ENCODE assay signal across 26 cellular contexts in the genomic region with DNA sequence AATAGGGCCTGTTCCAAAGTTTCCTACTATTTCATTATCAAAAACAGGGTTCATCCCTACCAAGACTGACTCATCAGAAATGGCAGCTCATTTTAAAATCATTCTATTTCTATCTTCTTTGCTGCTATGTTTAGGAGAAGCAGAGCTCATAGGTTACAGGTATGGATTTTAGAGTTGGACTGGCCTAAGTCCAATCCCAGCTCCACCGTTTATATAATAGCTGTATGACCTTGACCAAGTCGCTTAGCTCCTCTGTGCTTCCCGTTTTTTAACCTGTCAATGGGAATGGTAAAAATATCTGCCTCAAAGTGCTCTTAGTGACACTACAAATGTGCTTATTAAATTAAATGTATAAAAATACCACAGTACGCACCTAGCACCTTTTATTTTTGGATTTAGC.
"Had no signal": no experiment of that assay in that cellular context is flagged by ENCODE, and none has a peak within 500 bp of the region (broad histone marks: within the 10 kb centered on the region; RNA-seq: fewer than 3 reads in every experiment).

No MANE protein-coding gene starts in this region.

- H3K27me3 ChIP-seq: hepatocyte, ovary, stomach, testis, thyroid gland, transverse colon, upper lobe of left lung, vagina had no signal

- ATAC-seq: left lobe of liver; mucosa of descending colon; naive thymus-derived CD4-positive, alpha-beta T cell; natural killer cell treated with Interleukin-12 subunit alpha and Interleukin-12 subunit beta and Interleukin-15 and Interleukin-18, amount 100 ng/mL, for 72 hours; sciatic nerve; stimulated activated naive B cell treated with anti-CD40 and anti-IgM and Interleukin-4, amounts not matched to agents 10 μg/mL and 1 μg/mL and 100 μg/mL, for 72 hours; stimulated activated naive CD8-positive, alpha-beta T cell treated with anti-CD3 and anti-CD28 coated beads, Interleukin-15, Interleukin-2, amounts not matched to agents 100 U/mL and 50 U/mL, for 24 hours had no signal

- H3K36me3 ChIP-seq: ovary, prostate gland, stomach, thyroid gland, transverse colon, upper lobe of left lung, vagina had no signal

- DNase-seq: head of caudate nucleus; islet precursor cell; midbrain; mucosa of descending colon; naive thymus-derived CD4-positive, alpha-beta T cell; ovary; posterior cingulate gyrus; stimulated activated CD4-positive, alpha-beta T cell treated with anti-CD3 and anti-CD28 coated beads, Interleukin-12 subunit alpha, Interleukin-12 subunit beta, amount 100 ng/mL, for 4 hours; stimulated activated CD4-positive, alpha-beta T cell treated with anti-CD3 and anti-CD28 coated beads, Interleukin-15, amount 100 ng/mL, for 24 hours; stimulated activated CD4-positive, alpha-beta T cell treated with anti-CD3 and anti-CD28 coated beads, Interleukin-2, amount 100 ng/mL, for 24 hours; stimulated activated CD4-positive, alpha-beta T cell treated with anti-CD3 and anti-CD28 coated beads, Interleukin-4, amount 100 ng/mL, for 1 hour; stimulated activated naive B cell treated with anti-CD40 and anti-IgM and Interleukin-4, amounts not matched to agents 10 μg/mL and 1 μg/mL and 100 μg/mL, for 72 hours; stimulated activated naive CD8-positive, alpha-beta T cell treated with anti-CD3 and anti-CD28 coated beads, Interleukin-15, Interleukin-2, amounts not matched to agents 100 U/mL and 50 U/mL, for 24 hours; stomach; testis; thyroid gland; transverse colon; upper lobe of left lung had no signal

- H3K4me3 ChIP-seq: hepatocyte, lung, mucosa of descending colon, ovary, prostate gland, skin epidermis, stomach, testis, thyroid gland, transverse colon, upper lobe of left lung, vagina had no signal

- H3K9me3 ChIP-seq: mucosa of descending colon, ovary, prostate gland, stomach, testis, thyroid gland, transverse colon, upper lobe of left lung, vagina had no signal

- H3K27ac ChIP-seq: hepatocyte, ovary, prostate gland, skin epidermis, stomach, testis, thyroid gland, transverse colon, upper lobe of left lung, vagina had no signal

- H3K4me1 ChIP-seq: prostate gland, stomach, testis, thyroid gland, transverse colon, upper lobe of left lung, vagina had no signal
